1 cellular context compared by ENCODE assay signal in the genomic region with DNA sequence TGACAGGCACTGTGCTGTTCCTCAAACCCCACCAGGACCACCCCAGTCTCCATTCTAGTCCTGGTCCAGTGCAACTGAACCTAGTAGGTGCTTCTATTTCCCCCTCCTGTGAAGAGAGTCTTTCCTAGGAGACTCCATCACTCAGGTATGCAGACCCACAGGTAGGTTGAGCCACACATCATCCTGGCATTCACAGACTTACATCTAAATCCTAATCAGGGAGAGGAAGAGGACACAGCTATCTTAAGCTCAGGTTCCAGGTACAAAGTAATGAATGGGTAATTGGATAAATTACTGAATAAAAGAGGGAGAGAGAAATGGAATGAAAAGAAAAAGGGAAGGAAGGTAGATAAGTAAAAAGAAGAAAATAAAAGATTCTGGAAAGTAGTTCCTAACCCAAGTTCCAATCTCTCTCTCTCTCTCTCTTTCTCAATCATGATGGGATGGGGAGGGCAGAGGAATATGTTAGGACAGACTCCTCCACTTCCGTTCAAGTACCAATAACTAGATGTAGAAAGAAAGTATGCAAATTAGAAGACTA.
TF ChIP-seq lines count a peak whose summit lies in the region.

No MANE protein-coding gene starts in this region.

TF ChIP-seq in K562, 482 proteins besides CTCF, POLR2A, EP300 and RAD21 (continued from another document):
- TF ChIP-seq, protein P1, sequence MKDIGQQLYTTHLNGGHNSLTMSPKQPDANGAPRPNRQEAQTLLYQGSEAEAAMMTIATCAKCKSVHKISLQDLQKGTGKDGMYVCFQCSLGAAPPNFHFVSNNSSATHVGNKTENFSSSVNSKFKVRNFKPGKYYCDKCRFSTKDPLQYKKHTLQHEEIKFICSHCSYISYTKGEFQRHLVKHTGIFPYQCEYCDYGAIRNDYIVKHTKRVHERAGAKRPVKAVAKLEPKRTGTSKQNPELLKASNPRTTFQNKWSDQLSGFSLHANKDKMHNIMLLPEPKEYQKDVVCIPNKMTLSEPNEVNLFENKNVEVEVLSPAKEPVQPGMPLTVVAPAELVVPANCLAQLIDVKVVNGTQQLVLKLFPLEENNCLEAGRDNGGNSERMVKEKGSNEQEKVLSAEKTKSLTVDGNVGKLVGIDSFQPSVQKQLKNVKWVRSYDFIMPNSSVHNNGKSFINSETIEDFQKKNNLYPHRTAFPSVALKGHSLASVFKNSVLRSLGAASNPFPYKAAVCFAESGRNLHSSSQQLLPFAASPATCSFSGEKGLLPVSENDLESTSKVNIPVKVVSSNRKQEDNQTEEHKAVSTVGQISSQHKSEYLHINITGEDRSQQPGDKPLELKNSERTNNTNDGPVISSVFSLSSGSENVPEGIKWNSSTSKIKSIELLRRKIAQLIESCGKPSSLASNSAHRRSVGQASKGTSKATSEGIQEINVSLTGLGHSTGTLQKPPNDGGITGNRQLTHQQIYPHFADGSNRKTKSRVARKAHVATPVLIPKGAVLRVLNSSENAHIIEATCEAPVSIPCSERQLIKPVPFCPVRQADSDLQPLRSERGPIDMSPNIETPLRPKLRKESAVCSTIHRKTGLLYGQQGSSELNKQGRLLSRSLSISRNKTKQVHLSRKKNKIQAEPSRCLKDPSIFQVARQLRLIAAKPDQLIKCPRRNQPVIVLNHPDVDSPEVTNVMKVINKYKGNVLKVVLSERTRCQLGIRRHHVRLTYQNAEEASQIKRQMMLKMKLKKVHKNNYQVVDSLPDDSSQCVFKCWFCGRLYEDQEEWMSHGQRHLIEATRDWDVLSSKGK (CRISPR knock-in tag; IDR thresholded peaks at IDR 0.05): 0 out of 2 replicates have a peak, but pooled peaks have one; percentile 68
- peak; percentile 22 for TF ChIP-seq BRD9 (IDR thresholded peaks at IDR 0.05; ENCODE audit: low read depth, partially characterized antibody)
- no peak for TF ChIP-seq ELK3 (CRISPR knock-in tag; IDR thresholded peaks at IDR 0.05)
- TF ChIP-seq ZNF354B (CRISPR knock-in tag; IDR thresholded peaks at IDR 0.05): 0 out of 2 replicates have a peak, but pooled peaks have one; percentile 6
- peak; percentile 8; the same call in 1 of the 2 replicates for TF ChIP-seq GMEB1 (CRISPR knock-in tag; IDR thresholded peaks at IDR 0.05)
- TF ChIP-seq POU5F1 (IDR thresholded peaks at IDR 0.05; ENCODE audit: borderline replicate concordance, low read depth, low read length, partially characterized antibody): no peak
- no peak for TF ChIP-seq HDGF (IDR thresholded peaks at IDR 0.05)
- TF ChIP-seq FOXA3 (CRISPR knock-in tag; conservative IDR thresholded peaks at IDR 0.05 in 1 of 2, IDR thresholded peaks at IDR 0.05 in 1 of 2): 0 out of 4 replicates have a peak, but pooled peaks of 1 of the 2 experiments have one; percentile 6
- peak; percentile 5; the same call in 1 of the 2 replicates for TF ChIP-seq ZNF239 (CRISPR knock-in tag; IDR thresholded peaks at IDR 0.05)
- TF ChIP-seq NEUROD1 (IDR thresholded peaks at IDR 0.05; ENCODE audit: borderline replicate concordance, low read depth, low read length, partially characterized antibody): no peak
- no peak for TF ChIP-seq DPF2 (IDR thresholded peaks at IDR 0.05)
- TF ChIP-seq, protein P2, sequence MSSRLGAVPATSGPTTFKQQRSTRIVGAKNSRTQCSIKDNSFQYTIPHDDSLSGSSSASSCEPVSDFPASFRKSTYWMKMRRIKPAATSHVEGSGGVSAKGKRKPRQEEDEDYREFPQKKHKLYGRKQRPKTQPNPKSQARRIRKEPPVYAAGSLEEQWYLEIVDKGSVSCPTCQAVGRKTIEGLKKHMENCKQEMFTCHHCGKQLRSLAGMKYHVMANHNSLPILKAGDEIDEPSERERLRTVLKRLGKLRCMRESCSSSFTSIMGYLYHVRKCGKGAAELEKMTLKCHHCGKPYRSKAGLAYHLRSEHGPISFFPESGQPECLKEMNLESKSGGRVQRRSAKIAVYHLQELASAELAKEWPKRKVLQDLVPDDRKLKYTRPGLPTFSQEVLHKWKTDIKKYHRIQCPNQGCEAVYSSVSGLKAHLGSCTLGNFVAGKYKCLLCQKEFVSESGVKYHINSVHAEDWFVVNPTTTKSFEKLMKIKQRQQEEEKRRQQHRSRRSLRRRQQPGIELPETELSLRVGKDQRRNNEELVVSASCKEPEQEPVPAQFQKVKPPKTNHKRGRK (tag; IDR thresholded peaks at IDR 0.05): peak; percentile 81
- no peak for TF ChIP-seq PHF21A (IDR thresholded peaks at IDR 0.05; ENCODE audit: borderline replicate concordance, low read depth)
- TF ChIP-seq EWSR1 (IDR thresholded peaks at IDR 0.05; ENCODE audit: borderline replicate concordance, low read depth, partially characterized antibody): no peak
- TF ChIP-seq NR2F6 (CRISPR knock-in tag; IDR thresholded peaks at IDR 0.05): 0 out of 2 replicates have a peak, but pooled peaks have one; percentile 8
- TF ChIP-seq, protein P3, sequence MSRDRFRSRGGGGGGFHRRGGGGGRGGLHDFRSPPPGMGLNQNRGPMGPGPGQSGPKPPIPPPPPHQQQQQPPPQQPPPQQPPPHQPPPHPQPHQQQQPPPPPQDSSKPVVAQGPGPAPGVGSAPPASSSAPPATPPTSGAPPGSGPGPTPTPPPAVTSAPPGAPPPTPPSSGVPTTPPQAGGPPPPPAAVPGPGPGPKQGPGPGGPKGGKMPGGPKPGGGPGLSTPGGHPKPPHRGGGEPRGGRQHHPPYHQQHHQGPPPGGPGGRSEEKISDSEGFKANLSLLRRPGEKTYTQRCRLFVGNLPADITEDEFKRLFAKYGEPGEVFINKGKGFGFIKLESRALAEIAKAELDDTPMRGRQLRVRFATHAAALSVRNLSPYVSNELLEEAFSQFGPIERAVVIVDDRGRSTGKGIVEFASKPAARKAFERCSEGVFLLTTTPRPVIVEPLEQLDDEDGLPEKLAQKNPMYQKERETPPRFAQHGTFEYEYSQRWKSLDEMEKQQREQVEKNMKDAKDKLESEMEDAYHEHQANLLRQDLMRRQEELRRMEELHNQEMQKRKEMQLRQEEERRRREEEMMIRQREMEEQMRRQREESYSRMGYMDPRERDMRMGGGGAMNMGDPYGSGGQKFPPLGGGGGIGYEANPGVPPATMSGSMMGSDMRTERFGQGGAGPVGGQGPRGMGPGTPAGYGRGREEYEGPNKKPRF (IDR thresholded peaks at IDR 0.05; ENCODE audit: low read depth, low read length): no peak
- no peak for TF ChIP-seq ZNF76 (CRISPR knock-in tag; IDR thresholded peaks at IDR 0.05; ENCODE audit: borderline replicate concordance)
- TF ChIP-seq, protein P4, sequence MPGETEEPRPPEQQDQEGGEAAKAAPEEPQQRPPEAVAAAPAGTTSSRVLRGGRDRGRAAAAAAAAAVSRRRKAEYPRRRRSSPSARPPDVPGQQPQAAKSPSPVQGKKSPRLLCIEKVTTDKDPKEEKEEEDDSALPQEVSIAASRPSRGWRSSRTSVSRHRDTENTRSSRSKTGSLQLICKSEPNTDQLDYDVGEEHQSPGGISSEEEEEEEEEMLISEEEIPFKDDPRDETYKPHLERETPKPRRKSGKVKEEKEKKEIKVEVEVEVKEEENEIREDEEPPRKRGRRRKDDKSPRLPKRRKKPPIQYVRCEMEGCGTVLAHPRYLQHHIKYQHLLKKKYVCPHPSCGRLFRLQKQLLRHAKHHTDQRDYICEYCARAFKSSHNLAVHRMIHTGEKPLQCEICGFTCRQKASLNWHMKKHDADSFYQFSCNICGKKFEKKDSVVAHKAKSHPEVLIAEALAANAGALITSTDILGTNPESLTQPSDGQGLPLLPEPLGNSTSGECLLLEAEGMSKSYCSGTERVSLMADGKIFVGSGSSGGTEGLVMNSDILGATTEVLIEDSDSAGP (CRISPR knock-in tag; IDR thresholded peaks at IDR 0.05): no peak
- TF ChIP-seq IFI16 (CRISPR knock-in tag; IDR thresholded peaks at IDR 0.05): no peak
- TF ChIP-seq ZNF79 (CRISPR knock-in tag; IDR thresholded peaks at IDR 0.05; ENCODE audit: low read depth): no peak
